8 cellular contexts compared by ENCODE assay signal in the genomic region with DNA sequence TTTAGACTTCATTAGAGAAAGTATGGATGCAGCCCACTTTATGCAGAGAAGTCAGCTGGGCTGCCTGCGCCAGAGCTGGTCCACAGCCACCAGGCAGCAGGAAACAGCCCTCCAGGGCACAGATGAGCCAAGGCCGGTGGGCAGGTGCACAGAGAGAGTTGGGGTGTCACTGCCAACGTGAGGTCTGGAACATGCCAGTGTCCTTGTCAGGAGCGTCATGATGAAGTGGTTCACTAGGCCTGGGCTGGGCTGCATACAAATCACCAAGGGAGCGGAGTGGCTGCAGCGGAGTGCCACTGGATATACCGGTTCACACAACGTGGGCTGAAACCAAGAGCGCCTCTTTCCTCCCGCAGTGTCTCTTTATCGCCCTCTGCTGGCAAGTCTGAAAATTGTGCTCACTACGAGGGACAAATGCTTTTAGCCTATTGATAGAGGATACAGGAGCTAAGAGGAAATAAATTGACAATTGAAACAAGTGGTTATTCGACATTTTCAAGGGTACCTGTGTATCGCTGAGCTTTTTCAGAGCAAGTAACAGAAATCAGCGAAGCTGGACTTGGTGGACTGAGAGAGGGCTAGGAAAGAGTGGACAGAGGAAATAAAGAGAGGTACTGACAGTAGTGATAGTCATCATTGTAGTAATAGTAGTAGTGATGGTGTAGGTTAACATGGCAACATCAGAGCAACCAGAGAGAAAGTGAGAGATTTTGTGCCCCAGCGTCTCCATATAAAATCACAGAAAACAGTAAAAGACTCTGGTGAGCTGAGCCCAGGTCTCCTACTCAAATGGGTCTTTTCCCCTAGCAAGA. TPM values are rescaled to one million over a fixed set of nuclear protein-coding genes. Genes with fewer than 3 reads are reported as not detected.
DNase-seq lines count a peak whose midpoint lies in the region; ATAC-seq, FAIRE-seq and TF ChIP-seq lines count a peak whose summit lies in the region.

No MANE protein-coding gene starts in this region.

- ATAC-seq in GM19455 (IDR thresholded peaks at IDR 0.05; ENCODE audit: unreplicated experiment) = peak; percentile 85

- no peaks in the 10 kb centered on the region for H3K36me3 ChIP-seq in CD4-positive, alpha-beta memory T cell (ENCODE audit: insufficient read depth, low read length)
- no peaks in the 10 kb centered on the region for H3K36me3 ChIP-seq in endodermal cell (ENCODE audit: control insufficient read depth, insufficient read depth, low read length)

- H3K27me3 Mint-ChIP-seq in CD4-positive, alpha-beta memory T cell = peaks cover 2 to 3% of the 10 kb centered on the region in 2 donors
- H3K27me3 Mint-ChIP-seq in endodermal cell (ENCODE audit: insufficient read depth) (peaks cover 4% of the 10 kb centered on the region), mesothelial cell of epicardium (ENCODE audit: low read depth) (no peaks in the 10 kb centered on the region)

- no peaks in the 10 kb centered on the region for H3K36me3 Mint-ChIP-seq in CD4-positive, alpha-beta memory T cell
- no peaks in the 10 kb centered on the region for H3K36me3 Mint-ChIP-seq in endodermal cell (ENCODE audit: low read depth)
- peaks cover 2% of the 10 kb centered on the region for H3K36me3 Mint-ChIP-seq in mesothelial cell of epicardium

- H3K4me1 Mint-ChIP-seq in CD4-positive, alpha-beta memory T cell = peaks cover 5 to 8% (median 7%) of the 10 kb centered on the region in 4 donors
- H3K4me1 Mint-ChIP-seq in endodermal cell (peaks cover 1% of the 10 kb centered on the region), mesothelial cell of epicardium (peaks cover 5% of the 10 kb centered on the region)

- peak overlapping the region; percentile 40 to 80 (median 67) for H3K4me3 Mint-ChIP-seq in CD4-positive, alpha-beta memory T cell
- H3K4me3 Mint-ChIP-seq in endodermal cell (no peak overlapping the region), mesothelial cell of epicardium (no peak overlapping the region)

- peak; percentile 77 to 82 (median 82) for DNase-seq in CD4-positive, alpha-beta memory T cell
- DNase-seq in HTR-8/SVneo (ENCODE audit: insufficient read length, low spot score) (peak; percentile 83), NOMO-1 treated with DMSO at 0.1 percent for 48 hours (lab: John Stamatoyannopoulos, UW; ENCODE audit: unreplicated experiment) (peak; percentile 86), endodermal cell (peak; percentile 96), mesothelial cell of epicardium (ENCODE audit: low spot score in 2 of 2, unreplicated experiment in 2 of 2) (peak; percentile 67 to 87)
- peak; percentile 66 to 69 for DNase-seq in activated CD8-positive, alpha-beta memory T cell treated with anti-CD3 and anti-CD28 coated beads for 4 hours (ENCODE audit: low read depth in 2 of 2)
- peak; percentile 43 to 67 for DNase-seq in stimulated activated CD8-positive, alpha-beta memory T cell treated with anti-CD3 and anti-CD28 coated beads, Interleukin-2, amount 100 ng/mL, for 48 hours (ENCODE audit: low read depth in 2 of 2)

- TF ChIP-seq CTCF in endodermal cell (conservative IDR thresholded peaks at IDR 0.05) (peak; percentile 100), mesothelial cell of epicardium (IDR thresholded peaks at IDR 0.05; ENCODE audit: unreplicated experiment) (peak; percentile 92)

- intact Hi-C loops in CD4-positive, alpha-beta memory T cell (cut with micrococcal nuclease) = loop anchor here (1.0 to 2.0 kb wide), 4 partner anchors 32 to 788 kb away; a partner anchor contains a TSS

- H3K4me1 ChIP-seq in CD4-positive, alpha-beta memory T cell (ENCODE audit: insufficient read depth, low read length) = peaks cover 4% of the 10 kb centered on the region
- no peaks in the 10 kb centered on the region for H3K4me1 ChIP-seq in endodermal cell (ENCODE audit: control insufficient read depth, insufficient read depth, low read length)

- H3K27ac Mint-ChIP-seq in CD4-positive, alpha-beta memory T cell = peak overlapping the region in 3 of 7 donors; percentile 42 to 60 (median 53)
- no peak overlapping the region for H3K27ac Mint-ChIP-seq in endodermal cell
- H3K27ac Mint-ChIP-seq in mesothelial cell of epicardium = no peak overlapping the region

- POLR2A ChIA-PET in CD4-positive, alpha-beta memory T cell (lab: Charles Lee; ENCODE audit: partially characterized antibody) = interaction anchor here (0.6 to 1.1 kb wide), 3 partner anchors 129 to 138 kb away, joined by 3 read pairs; a partner anchor contains a TSS

- H3K4me3 ChIP-seq in CD4-positive, alpha-beta memory T cell (ENCODE audit: low read length in 2 of 2) = no peak overlapping the region
- H3K4me3 ChIP-seq in endodermal cell (ENCODE audit: low read length) = no peak overlapping the region

- H3K27me3 ChIP-seq in CD4-positive, alpha-beta memory T cell (ENCODE audit: insufficient read depth, low read length) = no peaks in the 10 kb centered on the region
- H3K27me3 ChIP-seq in endodermal cell (ENCODE audit: control insufficient read depth, insufficient read depth, low read length, poor library complexity, severe bottlenecking) = no peaks in the 10 kb centered on the region

- CTCF ChIA-PET in CD4-positive, alpha-beta memory T cell (lab: Charles Lee; ENCODE audit: partially characterized antibody) = interaction anchor here (0.6 to 2.9 kb wide), 61 partner anchors 8 to 794 kb away, joined by 3 to 28 read pairs (median 4); a partner anchor contains a TSS

- H3K27ac ChIP-seq in CD4-positive, alpha-beta memory T cell (ENCODE audit: low read depth, low read length) = no peak overlapping the region
- H3K27ac ChIP-seq in endodermal cell (ENCODE audit: low read depth, low read length) = no peak overlapping the region

- H3K9me3 ChIP-seq in CD4-positive, alpha-beta memory T cell (ENCODE audit: control insufficient read depth in 1 of 2, low read length in 2 of 2) = no peaks in the 10 kb centered on the region
- no peaks in the 10 kb centered on the region for H3K9me3 ChIP-seq in endodermal cell (ENCODE audit: control insufficient read depth, low read length)

- FAIRE-seq in HTR-8/SVneo (lab: Jason Lieb, UNC) = peak; percentile 95

- H3K9me3 Mint-ChIP-seq in CD4-positive, alpha-beta memory T cell = peaks cover 0 to 6% (median 2%) of the 10 kb centered on the region in 8 donors
- peaks cover 16% of the 10 kb centered on the region for H3K9me3 Mint-ChIP-seq in endodermal cell
- H3K9me3 Mint-ChIP-seq in mesothelial cell of epicardium = peaks cover 4% of the 10 kb centered on the region

- 29 to 30% methylated on average over 13 to 16 of the region's 16 CpGs for WGBS in endodermal cell (ENCODE audit: insufficient coverage in 1 of 2, insufficient read length in 1 of 2), 2 experiments

- H3K9ac ChIP-seq in endodermal cell (ENCODE audit: extremely low read depth, low read length, poor library complexity, severe bottlenecking) = no peak overlapping the region

RNA-seq across cellular contexts. Expression of a gene that starts 52.0 kb away (rescaled TPM):
- total RNA-seq in CD4-positive, alpha-beta memory T cell = 10 to 100 TPM; 54.7 to 55.6 TPM
- 10 to 100 TPM in 1 of 2 donors, 1 to 10 TPM in 1; 4.7 to 13.4 TPM for polyA plus RNA-seq in CD4-positive, alpha-beta memory T cell
- total RNA-seq in endodermal cell = 10 to 100 TPM; 14.8 to 74.4 TPM
- 1.6 TPM for polyA plus RNA-seq in endodermal cell (2013, experiment 1 of 2)
- polyA plus RNA-seq in endodermal cell (2013, experiment 2 of 2) = 1.5 TPM
- total RNA-seq in mesothelial cell of epicardium = 54.3 to 63.9 TPM (median 62.3 TPM) in 3 replicates

RNA-seq across cellular contexts. Expression of a gene that starts 52.8 kb away (rescaled TPM):
- total RNA-seq in CD4-positive, alpha-beta memory T cell = 10 to 100 TPM; 25.6 to 28.7 TPM
- polyA plus RNA-seq in CD4-positive, alpha-beta memory T cell = 10 to 100 TPM; 20.6 to 23.7 TPM
- total RNA-seq in endodermal cell (10 to 100 TPM; 23.9 to 55.5 TPM), mesothelial cell of epicardium (23.3 to 26.1 TPM (median 25.5 TPM) in 3 replicates)
- polyA plus RNA-seq in endodermal cell (2013, experiment 1 of 2) = 38.8 TPM
- polyA plus RNA-seq in endodermal cell (2013, experiment 2 of 2) = 28.8 TPM

RNA-seq across cellular contexts. Expression of a gene that starts 53.3 kb away (rescaled TPM):
- total RNA-seq in CD4-positive, alpha-beta memory T cell = 10 to 100 TPM; 92.2 to 94.2 TPM
- 100 to 1,000 TPM; 106 to 111 TPM for polyA plus RNA-seq in CD4-positive, alpha-beta memory T cell
- total RNA-seq in endodermal cell = 10 to 100 TPM; 42.2 to 71.3 TPM
- polyA plus RNA-seq in endodermal cell (2013, experiment 1 of 2) = 48.0 TPM
- 43.0 TPM for polyA plus RNA-seq in endodermal cell (2013, experiment 2 of 2)
- total RNA-seq in mesothelial cell of epicardium = 52.6 to 56.9 TPM (median 53.8 TPM) in 3 replicates

Comparison
In these comparisons a context has a peak if more than half of its experiments do, and no peak if none do; other contexts are left out.
1. H3K4me3 Mint-ChIP-seq: peak in CD4-positive, alpha-beta memory T cell (8 of 8); none in endodermal cell (single experiment) and mesothelial cell of epicardium (single experiment).
2. Peak in every context shown above with its lines, with median percentiles within 50 percentile points of each other: DNase-seq.